In genomic region chr14:36171607-36172006, GRCh38 we compare ENCODE assay signal across 17 cellular contexts.
DNase-seq lines count a peak whose midpoint lies in the region; ATAC-seq and TF ChIP-seq lines count a peak whose summit lies in the region.
"Had no signal": no experiment of that assay in that cellular context is flagged by ENCODE, and none has a peak within 500 bp of the region (broad histone marks: within the 10 kb centered on the region; RNA-seq: fewer than 3 reads in every experiment).

No MANE protein-coding gene starts in this region.

- no peak for TF ChIP-seq CTCF in WERI-Rb-1 (IDR thresholded peaks at IDR 0.05; ENCODE audit: low read depth, low read length)

- H3K9me3 ChIP-seq in HAP-1 (no peaks in the 10 kb centered on the region), SK-N-MC (ENCODE audit: low read depth, low read length) (no peaks in the 10 kb centered on the region), WERI-Rb-1 (ENCODE audit: severe bottlenecking) (no peaks in the 10 kb centered on the region)
- H3K9me3 ChIP-seq: A549; BLaER1 treated with 17β-estradiol and CSF1 and Interleukin-3, amounts not matched to agents 10 nM and 100 nM; Caco-2 had no signal

- H3K27me3 ChIP-seq in HAP-1 (ENCODE audit: low read depth) (peaks cover 3% of the 10 kb centered on the region; the same call in 1 of the 2 replicates), WERI-Rb-1 (ENCODE audit: insufficient read depth, low read depth, severe bottlenecking) (peaks cover 83% of the 10 kb centered on the region)
- H3K27me3 ChIP-seq: BLaER1 treated with 17β-estradiol and CSF1 and Interleukin-3, amounts not matched to agents 10 nM and 100 nM had no signal

- H3K27ac ChIP-seq in SK-N-MC (peak overlapping the region; percentile 96), WERI-Rb-1 (no peak overlapping the region)
- H3K27ac ChIP-seq: 22Rv1; A549; BLaER1 treated with 17β-estradiol and CSF1 and Interleukin-3, amounts not matched to agents 10 nM and 100 nM; C4-2B had no signal

- peak overlapping the region; percentile 60 for H3K9ac ChIP-seq in SK-N-MC (ENCODE audit: insufficient read length)
- H3K9ac ChIP-seq: BLaER1 treated with 17β-estradiol and CSF1 and Interleukin-3, amounts not matched to agents 10 nM and 100 nM had no signal

- H3K4me3 ChIP-seq in HAP-1 (no peak overlapping the region), SK-N-MC (peak overlapping the region; percentile 71), WERI-Rb-1 (ENCODE audit: low read depth, low read length) (no peak overlapping the region)
- H3K4me3 ChIP-seq: A549; BLaER1 treated with 17β-estradiol and CSF1 and Interleukin-3, amounts not matched to agents 10 nM and 100 nM had no signal

- in situ Hi-C loops in HAP-1 (cut with MboI; ENCODE audit: low sequenced_read_pairs): no loop called here

- DNase-seq in HAP-1 (ENCODE audit: low spot score in 2 of 2) (peak; percentile 38 to 74), SK-N-MC (ENCODE audit: low read depth, low spot score) (no peak), retina (peak; percentile 31), WERI-Rb-1 (no peak), T-helper 1 cell (no peak)
- DNase-seq: AML-193; Caco-2; Calu3; CD4-positive, alpha-beta T cell; CD8-positive, alpha-beta T cell; DMS79 treated with DMSO at 0.1 percent for 48 hours; GF-D8 had no signal

- H3K36me3 ChIP-seq in HAP-1 (replicated peaks): no peaks in the 10 kb centered on the region
- H3K36me3 ChIP-seq in SK-N-MC (ENCODE audit: insufficient read depth, low read length): peaks cover 8% of the 10 kb centered on the region; the same call in 1 of the 2 replicates
- no peaks in the 10 kb centered on the region for H3K36me3 ChIP-seq in WERI-Rb-1
- H3K36me3 ChIP-seq: BLaER1 treated with 17β-estradiol and CSF1 and Interleukin-3, amounts not matched to agents 10 nM and 100 nM had no signal

- H3K4me1 ChIP-seq in HAP-1: peaks cover 13% of the 10 kb centered on the region
- H3K4me1 ChIP-seq: A549; BLaER1 treated with 17β-estradiol and CSF1 and Interleukin-3, amounts not matched to agents 10 nM and 100 nM; Caco-2 had no signal

- ATAC-seq in GM18517 (IDR thresholded peaks at IDR 0.05; ENCODE audit: unreplicated experiment): no peak
- ATAC-seq: A549; CD8-positive, alpha-beta T cell had no signal

Comparison
In these comparisons a context has a peak if more than half of its experiments do, and no peak if none do; other contexts are left out.
1. DNase-seq: peak in HAP-1 (2 of 2) and retina (single experiment); none in SK-N-MC (single experiment), WERI-Rb-1 (single experiment) and T-helper 1 cell (0 of 5).